Comparison of ENCODE assay signal across 12 cellular contexts in the genomic region with DNA sequence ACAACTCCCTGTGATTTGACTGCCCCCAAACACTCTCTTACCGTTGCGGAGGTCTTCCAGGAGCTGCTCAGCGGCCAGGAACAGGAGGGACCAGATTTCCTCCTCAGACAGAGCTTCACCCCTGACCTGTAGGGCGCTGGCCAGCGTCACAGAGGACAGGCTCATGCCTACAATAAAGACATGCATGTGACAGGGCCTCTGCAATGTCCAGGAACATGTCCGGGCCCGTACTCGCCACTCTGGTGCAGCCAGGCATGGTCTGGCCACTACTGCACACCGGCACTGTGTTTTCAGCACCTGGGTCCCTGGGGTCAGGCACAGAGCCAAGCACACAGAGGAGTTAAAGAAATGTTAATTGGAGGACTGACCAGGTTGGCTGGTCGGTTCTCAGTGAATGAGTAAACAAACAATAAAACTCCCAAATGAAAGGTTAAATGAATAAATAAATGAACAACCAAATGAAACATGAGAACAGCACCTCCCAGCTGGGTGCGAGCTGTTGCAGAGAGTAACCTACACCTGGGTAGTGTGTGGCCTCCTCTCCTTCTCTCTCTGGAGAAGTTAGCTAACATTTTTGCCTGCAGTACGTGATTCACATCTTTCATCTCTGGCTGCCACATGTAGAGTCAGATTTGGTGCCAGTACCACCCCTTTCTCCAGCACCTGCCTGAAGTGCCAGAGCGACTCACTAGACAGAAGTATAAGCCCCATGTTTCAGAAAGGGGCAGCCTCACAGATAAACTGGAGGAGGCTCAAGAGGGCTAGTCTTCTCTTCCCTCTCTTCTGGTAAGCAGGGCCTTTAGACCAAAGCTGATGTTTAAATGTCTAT. TPM values are rescaled to one million over a fixed set of nuclear protein-coding genes. Genes with fewer than 3 reads are reported as not detected.
DNase-seq lines count a peak whose midpoint lies in the region; ATAC-seq, FAIRE-seq and TF ChIP-seq lines count a peak whose summit lies in the region.
"Had no signal": no experiment of that assay in that cellular context is flagged by ENCODE, and none has a peak within 500 bp of the region (broad histone marks: within the 10 kb centered on the region; RNA-seq: fewer than 3 reads in every experiment).

No MANE protein-coding gene starts in this region.

- H3K36me3 Mint-ChIP-seq in Caco-2 (ENCODE audit: insufficient read depth, unreplicated experiment) (no peaks in the 10 kb centered on the region), T-cell (no peaks in the 10 kb centered on the region)

- POLR2A ChIA-PET in Caco-2 (lab: Charles Lee), result no interaction called here
- POLR2A ChIA-PET in T-cell (lab: Charles Lee), result no interaction called here

- H3K36me3 ChIP-seq in Caco-2 (ENCODE audit: control insufficient read depth, insufficient read depth, low read length), result no peaks in the 10 kb centered on the region
- H3K36me3 ChIP-seq in RWPE2 (ENCODE audit: low read depth), result no peaks in the 10 kb centered on the region
- H3K36me3 ChIP-seq in kidney (ENCODE audit: control insufficient read depth in 1 of 2, insufficient read depth in 2 of 2, low read length in 2 of 2), result no peaks in the 10 kb centered on the region

- peak; percentile 79 for FAIRE-seq in kidney (lab: Jason Lieb, UNC)
- FAIRE-seq: H54 had no signal

- CTCF ChIA-PET in Caco-2 (lab: Charles Lee) (no interaction called here), T-cell (lab: Charles Lee) (no interaction called here)

- intact Hi-C loops in Caco-2 (cut with micrococcal nuclease; ENCODE audit: unreplicated experiment) (no loop called here), kidney (cut with DNase I) (no loop called here), posterior vena cava (cut with DNase I) (no loop called here)

- no peak overlapping the region for H3K4me3 ChIP-seq in Caco-2 (ENCODE audit: low read depth, low read length)
- H3K4me3 ChIP-seq in LNCaP clone FGC (ENCODE audit: low read depth, low read length), result peak overlapping the region; percentile 38
- no peak overlapping the region for H3K4me3 ChIP-seq in RWPE2 (ENCODE audit: severe bottlenecking)
- H3K4me3 ChIP-seq in kidney (ENCODE audit: low read length in 2 of 2), result peak overlapping the region in 1 of 2 donors; percentile 2

- DNase-seq in Caco-2 (peak; percentile 36 to 64), LNCaP clone FGC (ENCODE audit: low read depth) (peak; percentile 95), RWPE2 (ENCODE audit: low spot score) (no peak), kidney (peak; percentile 91), superior temporal gyrus (ENCODE audit: extremely low spot score) (no peak), amniotic stem cell (lab: John Stamatoyannopoulos, UW) (no peak), T-cell (no peak), posterior vena cava (ENCODE audit: low spot score) (no peak)
- DNase-seq: activated T-cell treated with anti-CD3 and anti-CD28 coated beads, Interleukin-2, amount 50 U/mL, for 4 hours had no signal

- H3K9me3 Mint-ChIP-seq in Caco-2 (ENCODE audit: unreplicated experiment) (no peaks in the 10 kb centered on the region), T-cell (no peaks in the 10 kb centered on the region)
- H3K9me3 Mint-ChIP-seq: activated T-cell treated with anti-CD3 and anti-CD28 coated beads, Interleukin-2, amount 50 U/mL, for 4 hours had no signal

- no peaks in the 10 kb centered on the region for H3K9me3 ChIP-seq in Caco-2
- no peaks in the 10 kb centered on the region for H3K9me3 ChIP-seq in RWPE2 (ENCODE audit: severe bottlenecking)
- no peaks in the 10 kb centered on the region for H3K9me3 ChIP-seq in kidney (ENCODE audit: control insufficient read depth in 1 of 2, low read length in 2 of 2)

- peaks cover 3% of the 10 kb centered on the region for H3K27me3 Mint-ChIP-seq in Caco-2 (ENCODE audit: insufficient read depth, unreplicated experiment)
- H3K27me3 Mint-ChIP-seq in T-cell, result peaks cover 0 to 7% of the 10 kb centered on the region in 2 donors

- peak overlapping the region; percentile 73 for H3K27ac ChIP-seq in RWPE2 (ENCODE audit: poor library complexity, severe bottlenecking)
- peak overlapping the region; percentile 16 to 45 for H3K27ac ChIP-seq in kidney (ENCODE audit: low read depth in 2 of 2, low read length in 2 of 2)

- H3K27ac Mint-ChIP-seq in Caco-2 (ENCODE audit: unreplicated experiment), result no peak overlapping the region
- H3K27ac Mint-ChIP-seq in T-cell, result no peak overlapping the region

- H3K9ac ChIP-seq in kidney (ENCODE audit: low read length in 2 of 2), result no peak overlapping the region

- H3K27me3 ChIP-seq in Caco-2 (replicated peaks; ENCODE audit: control insufficient read depth, insufficient read depth, low read length) (no peaks in the 10 kb centered on the region), RWPE2 (ENCODE audit: insufficient read depth, poor library complexity, severe bottlenecking) (no peaks in the 10 kb centered on the region)

- H3K4me1 Mint-ChIP-seq in Caco-2 (ENCODE audit: low read depth, unreplicated experiment) (no peaks in the 10 kb centered on the region), T-cell (peaks cover 0 to 6% (median 5%) of the 10 kb centered on the region in 3 donors)

- BruUV-seq in Caco-2 (replicated peaks; lab: Mats Ljungman, UMichigan), result no TSS peak

- TF ChIP-seq CTCF in Caco-2 (IDR thresholded peaks at IDR 0.05; ENCODE audit: insufficient read depth in 1 of 2, low read depth in 1 of 2, low read length in 1 of 2, severe bottlenecking in 1 of 2, unreplicated experiment in 1 of 2), result no peak
- no peak for TF ChIP-seq CTCF in LNCaP clone FGC (IDR thresholded peaks at IDR 0.05; ENCODE audit: control insufficient read depth, extremely low read depth, insufficient read depth)
- TF ChIP-seq CTCF in RWPE2 (IDR thresholded peaks at IDR 0.05; ENCODE audit: poor library complexity, severe bottlenecking), result no peak
- no peak for TF ChIP-seq CTCF in kidney (IDR thresholded peaks at IDR 0.05; ENCODE audit: borderline replicate concordance, extremely low read depth, insufficient read depth)

- H3K4me3 Mint-ChIP-seq in Caco-2 (ENCODE audit: unreplicated experiment) (no peak overlapping the region), T-cell (no peak overlapping the region)
- H3K4me3 Mint-ChIP-seq: activated T-cell treated with anti-CD3 and anti-CD28 coated beads, Interleukin-2, amount 50 U/mL, for 4 hours had no signal

- peaks cover 6% of the 10 kb centered on the region; the same call in 1 of the 2 replicates for H3K4me1 ChIP-seq in Caco-2
- H3K4me1 ChIP-seq in RWPE2 (ENCODE audit: insufficient read depth, poor library complexity, severe bottlenecking), result peaks cover 37% of the 10 kb centered on the region
- peaks cover 20 to 21% of the 10 kb centered on the region in 2 donors for H3K4me1 ChIP-seq in kidney (ENCODE audit: control insufficient read depth in 1 of 2, insufficient read depth in 1 of 2, low read depth in 1 of 2, low read length in 2 of 2)

- peak; percentile 69 for ATAC-seq in RWPE2 (ENCODE audit: low read depth)
- ATAC-seq in T-cell (replicated peaks in 1 of 4), result no peak
- ATAC-seq: activated T-cell treated with anti-CD3 and anti-CD28 coated beads, Interleukin-2, amount 50 U/mL, for 4 hours had no signal

RNA-seq across cellular contexts. Expression of gene FRMPD2, which starts 22.8 kb away (rescaled TPM):
- total RNA-seq in Caco-2 (2022), result 0.12 TPM in 1 of 2 replicates, not detected in the other
- total RNA-seq in kidney, result 0.47 TPM
- polyA plus RNA-seq in kidney (ENCODE audit: insufficient read depth, low read depth, low replicate concordance), result 0.34 TPM
- total RNA-seq in T-cell, result under 1 TPM in 1 of 5 donors, not detected in 4; 0.43 TPM
- total RNA-seq in posterior vena cava, result not detected
- total RNA-seq: activated T-cell treated with anti-CD3 and anti-CD28 coated beads, Interleukin-2, amount 50 U/mL, for 4 hours; myocyte; subcutaneous adipose tissue had no signal

RNA-seq across cellular contexts. Expression of gene MAPK8, which starts 54.7 kb away (rescaled TPM):
- total RNA-seq in Caco-2 (2022) (76.1 and 83.3 TPM in 2 replicates), kidney (36.7 TPM), T-cell (10 to 100 TPM; 35.7 to 49.7 (median 42.4) TPM), posterior vena cava (10 to 100 TPM; 29.1 to 36.7 TPM)
- polyA plus RNA-seq in kidney (ENCODE audit: insufficient read depth, low read depth, low replicate concordance), result 17.0 TPM

Comparison
In these comparisons a context has a peak if more than half of its experiments do, and no peak if none do; other contexts are left out.
1. DNase-seq: peak in Caco-2 (2 of 2), LNCaP clone FGC (single experiment) and kidney (single experiment); none in RWPE2 (single experiment), superior temporal gyrus (single experiment), amniotic stem cell (single experiment), T-cell (0 of 34) and posterior vena cava (single experiment).